ENCODE assay signal across 26 cellular contexts in the genomic region with DNA sequence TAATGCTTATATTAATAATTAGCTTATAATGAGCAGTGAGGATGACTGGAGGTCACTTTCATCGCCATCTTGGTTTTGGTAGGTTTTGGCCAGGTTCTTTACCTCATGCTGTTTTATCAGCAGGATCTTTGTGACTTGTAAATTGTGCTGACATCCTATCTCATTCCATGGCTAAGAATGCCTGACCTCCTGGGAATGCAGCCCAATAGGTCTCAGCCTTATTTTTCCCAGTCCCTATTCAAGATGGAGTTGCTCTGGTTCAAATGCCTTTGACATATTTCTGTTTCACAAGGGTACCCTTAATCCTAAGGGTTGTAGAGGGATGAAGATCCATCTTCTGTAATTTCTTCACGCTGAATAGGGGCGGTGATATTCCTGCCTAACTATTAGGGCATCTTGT.
"Had no signal": no experiment of that assay in that cellular context is flagged by ENCODE, and none has a peak within 500 bp of the region (broad histone marks: within the 10 kb centered on the region; RNA-seq: fewer than 3 reads in every experiment).

No MANE protein-coding gene starts in this region.

- ATAC-seq: activated naive CD4-positive, alpha-beta T cell treated with anti-CD3 and anti-CD28 coated beads, Interleukin-2, amount 50 U/mL, for 72 hours; activated T-cell treated with anti-CD3 and anti-CD28 coated beads, Interleukin-2, amount 50 U/mL, for 72 hours; foreskin keratinocyte; gastrocnemius medialis; heart left ventricle had no signal

- H3K4me1 ChIP-seq: ascending aorta, esophagus muscularis mucosa, foreskin keratinocyte, gastrocnemius medialis, heart left ventricle had no signal

- H3K4me3 ChIP-seq: ascending aorta, coronary artery, dorsolateral prefrontal cortex, esophagus muscularis mucosa, gastrocnemius medialis, heart left ventricle had no signal

- H3K27me3 ChIP-seq: ascending aorta, dorsolateral prefrontal cortex, esophagus muscularis mucosa, foreskin keratinocyte, gastrocnemius medialis, heart left ventricle had no signal

- FAIRE-seq: bronchial epithelial cell had no signal

- DNase-seq: activated CD4-positive, alpha-beta memory T cell treated with anti-CD3 and anti-CD28 coated beads, Interleukin-2, amount 10 ng/mL, durations not matched to agents 7 days and 5 days; activated CD4-positive, alpha-beta T cell treated with anti-CD3 and anti-CD28 coated beads for 1 hour; activated CD4-positive, alpha-beta T cell treated with anti-CD3 and anti-CD28 coated beads for 4 hours; activated CD4-positive, alpha-beta T cell treated with anti-CD3 and anti-CD28 coated beads, Interleukin-2, amount 10 ng/mL, durations not matched to agents 7 days and 5 days; activated CD4-positive, alpha-beta T cell treated with anti-CD3 and anti-CD28 coated beads, Interleukin-2, amount 50 U/mL, for 4 hours; activated CD8-positive, alpha-beta memory T cell treated with anti-CD3 and anti-CD28 coated beads, Interleukin-2, amount 50 U/mL, for 48 hours; activated gamma-delta T cell; activated naive CD4-positive, alpha-beta T cell; activated naive CD4-positive, alpha-beta T cell treated with anti-CD3 and anti-CD28 coated beads, Interleukin-2, amount 10 ng/mL, durations not matched to agents 7 days and 5 days; activated naive CD8-positive, alpha-beta T cell treated with anti-CD3 and anti-CD28 coated beads, Interleukin-2, amount 10 ng/mL, durations not matched to agents 7 days and 5 days; activated T-cell treated with anti-CD3 and anti-CD28 coated beads for 4 hours; activated T-cell treated with anti-CD3 and anti-CD28 coated beads, Interleukin-2, amount 50 U/mL, for 24 hours; activated T-cell treated with anti-CD3 and anti-CD28 coated beads, Interleukin-2, amount 50 U/mL, for 72 hours; dorsolateral prefrontal cortex; effector memory CD4-positive, alpha-beta T cell; erythroblast; foreskin keratinocyte; gastrocnemius medialis; glutamatergic neuron; heart left ventricle; T-helper 2 cell had no signal

- H3K36me3 ChIP-seq: ascending aorta, esophagus muscularis mucosa, gastrocnemius medialis, heart left ventricle had no signal

- H3K9me3 ChIP-seq: ascending aorta, esophagus muscularis mucosa, gastrocnemius medialis had no signal

- H3K27ac ChIP-seq: ascending aorta, coronary artery, dorsolateral prefrontal cortex, esophagus muscularis mucosa, foreskin keratinocyte, gastrocnemius medialis, heart left ventricle had no signal
